In genomic region chr6:43644940-43645612, GRCh38 we compare ENCODE assay signal across 8 cellular contexts. TPM values are rescaled to one million over a fixed set of nuclear protein-coding genes. Genes with fewer than 3 reads are reported as not detected.
A peak's percentile ranks its signal among the peaks of the same experiment; 100 is the strongest.
DNase-seq lines count a peak whose midpoint lies in the region; ATAC-seq, FAIRE-seq and TF ChIP-seq lines count a peak whose summit lies in the region.

RSPH9 (plus strand) TSS chr6:43645036; CDS start chr6:43645099, 63 bp downstream.

- H4K20me1 ChIP-seq in neural progenitor cell (ENCODE audit: low read depth) = peaks cover 11% of the 10 kb centered on the region

- peaks cover 31% of the 10 kb centered on the region for H3F3A ChIP-seq in neural progenitor cell (ENCODE audit: low read depth)

- peaks cover 16% of the 10 kb centered on the region for H3K36me3 Mint-ChIP-seq in activated T-cell treated with anti-CD3 and anti-CD28 coated beads, Interleukin-2, amount 50 U/mL, for 4 hours (ENCODE audit: insufficient read depth)
- peaks cover 17% of the 10 kb centered on the region for H3K36me3 Mint-ChIP-seq in neural progenitor cell

- H3K27me3 ChIP-seq in neural progenitor cell (no peaks in the 10 kb centered on the region), thyroid gland (no peaks in the 10 kb centered on the region)

- peaks cover 12% of the 10 kb centered on the region for H3K4me1 Mint-ChIP-seq in activated T-cell treated with anti-CD3 and anti-CD28 coated beads, Interleukin-2, amount 50 U/mL, for 4 hours (ENCODE audit: low read depth)
- H3K4me1 Mint-ChIP-seq in neural progenitor cell = peaks cover 18% of the 10 kb centered on the region

- H3K36me3 ChIP-seq in neural progenitor cell (peaks cover 10% of the 10 kb centered on the region), thyroid gland (peaks cover 7 to 13% of the 10 kb centered on the region in 2 donors)

- peak within 1 kb of the TSS; percentile 58 for H3K4me3 ChIP-seq in fibroblast of mammary gland (ENCODE audit: control insufficient read depth, low read depth, low read length)
- H3K4me3 ChIP-seq in neural progenitor cell = peak within 1 kb of the TSS; percentile 58
- peak within 1 kb of the TSS in 1 of 3 donors; percentile 30 for H3K4me3 ChIP-seq in thyroid gland (replicated peaks in 1 of 3)

- H3K4me1 ChIP-seq in neural progenitor cell (peaks cover 5% of the 10 kb centered on the region), thyroid gland (peaks cover 8 to 10% of the 10 kb centered on the region in 2 donors)

- no peak for DNase-seq in GM18507 (ENCODE audit: extremely low spot score, insufficient read length, low read depth)
- peak; percentile 49 for DNase-seq in NCI-H2196 treated with DMSO at 0.1 percent for 48 hours (lab: John Stamatoyannopoulos, UW; ENCODE audit: unreplicated experiment)
- DNase-seq in activated T-cell treated with anti-CD3 and anti-CD28 coated beads, Interleukin-2, amount 50 U/mL, for 4 hours = peak; percentile 54
- DNase-seq in fibroblast of mammary gland (ENCODE audit: low read depth) = peak; percentile 80
- peak; percentile 97 for DNase-seq in neural progenitor cell (ENCODE audit: low spot score)
- peak; percentile 61 to 78 for DNase-seq in thyroid gland
- DNase-seq in A172 (ENCODE audit: low spot score) = no peak

- peak within 1 kb of the TSS; percentile 94 for H3K27ac Mint-ChIP-seq in neural progenitor cell

- peak; percentile 62 for FAIRE-seq in GM18507 (lab: Jason Lieb, UNC)

- H2AFZ ChIP-seq in neural progenitor cell (replicated peaks) = peak within 1 kb of the TSS; percentile 74

- peak within 1 kb of the TSS; percentile 80 for H3K4me2 ChIP-seq in neural progenitor cell

- no peak for TF ChIP-seq POLR2A in thyroid gland (IDR thresholded peaks at IDR 0.05)

- no peaks in the 10 kb centered on the region for H3K9me3 Mint-ChIP-seq in activated T-cell treated with anti-CD3 and anti-CD28 coated beads, Interleukin-2, amount 50 U/mL, for 4 hours
- no peaks in the 10 kb centered on the region for H3K9me3 Mint-ChIP-seq in neural progenitor cell

- H3K27ac ChIP-seq in neural progenitor cell (peak within 1 kb of the TSS; percentile 40), thyroid gland (peak within 1 kb of the TSS in 1 of 3 donors; percentile 31)

- H3K9me3 ChIP-seq in neural progenitor cell (ENCODE audit: low read depth) (no peaks in the 10 kb centered on the region), thyroid gland (no peaks in the 10 kb centered on the region)

- no peak within 1 kb of the TSS for H3K9ac ChIP-seq in neural progenitor cell

- 1 to 5% methylated on average over 19 to 27 of the region's 52 CpGs for whole genome bisulfite sequencing in thyroid gland, 2 donors

- peak; percentile 85 to 86 for ATAC-seq in activated T-cell treated with anti-CD3 and anti-CD28 coated beads, Interleukin-2, amount 50 U/mL, for 4 hours
- ATAC-seq in GM18858 (IDR thresholded peaks at IDR 0.05; ENCODE audit: unreplicated experiment) = no peak

- TF ChIP-seq CTCF in fibroblast of mammary gland (conservative IDR thresholded peaks at IDR 0.05; ENCODE audit: control insufficient read depth, insufficient read depth, low read depth, low read length) (no peak), neural progenitor cell (IDR thresholded peaks at IDR 0.05) (no peak), thyroid gland (IDR thresholded peaks at IDR 0.05) (no peak)

- H3K4me3 Mint-ChIP-seq in activated T-cell treated with anti-CD3 and anti-CD28 coated beads, Interleukin-2, amount 50 U/mL, for 4 hours = peak within 1 kb of the TSS; percentile 77
- H3K4me3 Mint-ChIP-seq in neural progenitor cell = peak within 1 kb of the TSS; percentile 88

- no peaks in the 10 kb centered on the region for H3K27me3 Mint-ChIP-seq in activated T-cell treated with anti-CD3 and anti-CD28 coated beads, Interleukin-2, amount 50 U/mL, for 4 hours (ENCODE audit: low read depth)
- H3K27me3 Mint-ChIP-seq in neural progenitor cell (ENCODE audit: insufficient read depth, low read depth) = peaks cover 7% of the 10 kb centered on the region

- intact Hi-C loops in thyroid gland (cut with DNase I) = no loop called here

- peaks cover 18% of the 10 kb centered on the region for H3K79me2 ChIP-seq in neural progenitor cell (ENCODE audit: low read depth)

RNA-seq across cellular contexts. Expression of gene RSPH9, which starts in this region (rescaled TPM):
- not detected for total RNA-seq in activated T-cell treated with anti-CD3 and anti-CD28 coated beads, Interleukin-2, amount 50 U/mL, for 4 hours
- total RNA-seq in neural progenitor cell (ENCODE audit: low replicate concordance) (0.47 and 1.4 TPM in 2 replicates), thyroid gland (under 1 TPM in 1 of 4 donors, not detected in 3; 0.13 TPM)
- not detected in 2 replicates for total RNA-seq in A172 (2014; rRNA removed; shearing (Covaris generic))

Comparison
In these comparisons a context has a peak if more than half of its experiments do, and no peak if none do; other contexts are left out.
1. Peak in DNase-seq and ATAC-seq in activated T-cell treated with anti-CD3 and anti-CD28 coated beads, Interleukin-2, amount 50 U/mL, for 4 hours; RNA of the gene not detected or under 1 TPM.
2. Peak in DNase-seq in thyroid gland; RNA of the gene not detected or under 1 TPM.
3. DNase-seq: peak in NCI-H2196 treated with DMSO at 0.1 percent for 48 hours (single experiment), fibroblast of mammary gland (single experiment) and neural progenitor cell (single experiment); none in GM18507 (single experiment) and A172 (single experiment).